In the genomic region with DNA sequence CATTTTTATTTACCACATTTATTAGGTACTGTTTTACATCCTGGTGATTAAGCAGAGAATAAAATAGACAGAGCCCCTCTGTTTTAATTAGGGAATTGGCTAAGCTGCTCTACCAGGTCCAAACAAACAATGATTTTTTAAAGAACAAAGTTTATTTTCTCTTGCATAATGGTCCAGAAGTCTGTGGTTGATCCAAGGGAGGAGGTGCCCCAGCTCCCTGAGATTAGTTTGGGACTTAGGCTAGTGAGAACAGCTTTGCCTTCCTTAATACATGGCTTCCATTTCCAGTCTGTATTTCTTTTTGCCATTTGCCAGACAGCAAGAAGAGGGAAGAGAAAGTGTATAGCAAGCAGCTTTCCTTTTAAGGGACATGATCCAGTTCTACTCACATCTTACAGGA, we compare ENCODE assay signal across 1 cellular context.
TF ChIP-seq lines count a peak whose summit lies in the region.

No MANE protein-coding gene starts in this region.

TF ChIP-seq in HCT116, 20 proteins besides CTCF, POLR2A, EP300 and RAD21 (continued from another document):
- TF ChIP-seq EZH2 (IDR thresholded peaks at IDR 0.05) = no peak
